In genomic region chr4:112589207-112589606, GRCh38 we compare ENCODE assay signal across 1 cellular context.
TF ChIP-seq lines count a peak whose summit lies in the region.

No MANE protein-coding gene starts in this region.

TF ChIP-seq in HepG2, 621 proteins besides CTCF, POLR2A, EP300 and RAD21:
- no peak for TF ChIP-seq MIER3 (CRISPR knock-in tag; IDR thresholded peaks at IDR 0.05; ENCODE audit: borderline replicate concordance)
- no peak for TF ChIP-seq ZNF512 (CRISPR knock-in tag; IDR thresholded peaks at IDR 0.05)
- TF ChIP-seq MEIS1 (CRISPR knock-in tag; IDR thresholded peaks at IDR 0.05; ENCODE audit: borderline replicate concordance) = no peak
- no peak for TF ChIP-seq NFKB2 (CRISPR knock-in tag; IDR thresholded peaks at IDR 0.05; ENCODE audit: borderline replicate concordance)
